Comparison of ENCODE assay signal across 1 cellular context in the genomic region with DNA sequence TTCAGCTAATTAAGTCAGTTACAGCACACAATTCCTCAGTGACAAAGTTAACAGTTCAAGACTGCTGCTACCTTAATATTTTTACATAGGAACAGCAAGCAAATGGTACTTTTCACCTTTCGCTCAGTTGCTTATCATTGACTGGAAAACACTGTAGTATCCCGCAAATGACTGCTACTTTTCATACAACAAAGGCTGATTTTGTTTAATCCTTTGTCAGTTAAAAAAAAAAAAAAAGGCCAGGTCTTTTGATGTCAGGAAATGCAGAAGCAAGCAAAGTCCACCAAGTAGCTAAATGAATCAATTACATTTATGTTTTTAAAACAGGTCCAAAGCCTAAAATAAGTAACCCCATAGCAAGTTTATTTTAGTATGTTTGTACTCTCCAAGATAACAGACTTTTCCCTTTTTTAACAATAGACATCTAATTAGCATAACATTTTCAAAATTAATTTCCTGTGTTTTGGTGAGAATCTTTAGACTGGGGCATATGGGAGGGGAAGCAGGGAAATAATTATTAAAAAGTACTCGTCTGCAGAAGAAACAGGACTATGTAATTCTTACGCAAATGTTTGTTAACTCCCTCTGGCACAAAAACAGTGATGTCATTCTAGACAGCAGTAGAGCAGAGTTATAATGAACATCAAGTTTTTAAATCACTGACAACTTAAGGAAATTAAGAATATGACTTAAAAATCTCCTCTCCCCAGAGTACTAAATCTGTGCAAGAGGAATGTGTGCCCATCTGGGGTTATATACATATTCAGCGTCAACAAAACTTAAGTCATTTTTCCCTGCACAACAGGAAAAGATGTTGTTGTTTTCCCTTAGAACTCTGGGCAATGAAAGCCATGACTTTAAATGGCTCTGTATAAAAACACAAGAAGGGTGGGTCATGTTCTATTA.
TF ChIP-seq lines count a peak whose summit lies in the region.

No MANE protein-coding gene starts in this region.

TF ChIP-seq in HepG2, 621 proteins besides CTCF, POLR2A, EP300 and RAD21 (continued from another document):
- no peak for TF ChIP-seq FOXJ3 (CRISPR knock-in tag; IDR thresholded peaks at IDR 0.05; ENCODE audit: borderline replicate concordance)
